ENCODE assay signal across 9 cellular contexts in genomic region chr9:68560131-68560844, GRCh38. TPM values are rescaled to one million over a fixed set of nuclear protein-coding genes. Genes with fewer than 3 reads are reported as not detected.
DNase-seq lines count a peak whose midpoint lies in the region; ATAC-seq and TF ChIP-seq lines count a peak whose summit lies in the region.
"Had no signal": no experiment of that assay in that cellular context is flagged by ENCODE, and none has a peak within 500 bp of the region (broad histone marks: within the 10 kb centered on the region; RNA-seq: fewer than 3 reads in every experiment).

No MANE protein-coding gene starts in this region.

- H2AFZ ChIP-seq in GM23248: no peak overlapping the region

- H3K27ac ChIP-seq in GM23248 (no peak overlapping the region), SJCRH30 (no peak overlapping the region)

- 27 to 31% methylated on average over 13 to 14 of the region's 14 CpGs for WGBS in GM23248 (ENCODE audit: low coverage in 1 of 2, low lambda C conversion rate in 2 of 2, missing lambda C conversion rate in 2 of 2), 2 experiments

- H3F3A ChIP-seq in GM23248 (ENCODE audit: insufficient read depth): no peaks in the 10 kb centered on the region

- H3K79me2 ChIP-seq in GM23248 (ENCODE audit: insufficient read depth): no peaks in the 10 kb centered on the region

- no peaks in the 10 kb centered on the region for H3K4me1 ChIP-seq in GM23248 (ENCODE audit: insufficient read depth)
- H3K4me1 ChIP-seq in SJCRH30: peaks cover 11% of the 10 kb centered on the region; the same call in 1 of the 2 replicates

- peak; percentile 63 for DNase-seq in CD1c-positive myeloid dendritic cell (ENCODE audit: extremely low spot score)
- peak; percentile 8 for DNase-seq in GM23248
- DNase-seq in SJCRH30: peak; percentile 68 to 86
- peak; percentile 54 for DNase-seq in astrocyte of the spinal cord (ENCODE audit: low read depth, low spot score)
- peak; percentile 83 for DNase-seq in iPS-NIHi7 (ENCODE audit: extremely low spot score)
- peak; percentile 53 to 66 for DNase-seq in stimulated activated CD4-positive, alpha-beta T cell treated with anti-CD3 and anti-CD28 coated beads, Interleukin-2, amount 100 ng/mL, for 24 hours
- DNase-seq in DMS79 (lab: John Stamatoyannopoulos, UW): no peak

- H3K4me2 ChIP-seq in GM23248 (ENCODE audit: unreplicated experiment): no peak overlapping the region

- no peak overlapping the region for H3K9ac ChIP-seq in GM23248

- peak; percentile 31 for TF ChIP-seq CTCF in astrocyte of the spinal cord (IDR thresholded peaks at IDR 0.05; ENCODE audit: low read depth, low read length)

- no peaks in the 10 kb centered on the region for H3K27me3 ChIP-seq in GM23248 (replicated peaks; ENCODE audit: insufficient read depth)
- H3K27me3 ChIP-seq in SJCRH30: no peaks in the 10 kb centered on the region

- H3K36me3 ChIP-seq in GM23248 (ENCODE audit: low read depth): no peaks in the 10 kb centered on the region
- H3K36me3 ChIP-seq in SJCRH30: no peaks in the 10 kb centered on the region

- H3K4me3 ChIP-seq in GM23248 (no peak overlapping the region), SJCRH30 (no peak overlapping the region), astrocyte of the spinal cord (ENCODE audit: low read depth, low read length) (no peak overlapping the region)

- H3K9me2 ChIP-seq in GM23248 (ENCODE audit: insufficient read depth): no peaks in the 10 kb centered on the region

- H4K20me1 ChIP-seq in GM23248 (ENCODE audit: insufficient read depth): no peaks in the 10 kb centered on the region

- in situ Hi-C loops in GM23248 (cut with MboI): no loop called here
- in situ Hi-C loops in astrocyte of the spinal cord (cut with HindIII; ENCODE audit: low sequenced_read_pairs): no loop called here

- H3K9me3 ChIP-seq in GM23248 (ENCODE audit: low read depth): no peaks in the 10 kb centered on the region
- H3K9me3 ChIP-seq in SJCRH30 (replicated peaks): no peaks in the 10 kb centered on the region

- ATAC-seq in HG03095 (IDR thresholded peaks at IDR 0.05; ENCODE audit: unreplicated experiment): no peak

RNA-seq across cellular contexts. Expression of gene TMEM252, which starts 19.6 kb away (rescaled TPM):
- total RNA-seq in GM23248 (2014; rRNA removed; shearing (Covaris generic)): not detected in 2 replicates
- not detected in 2 replicates for polyA plus RNA-seq in GM23248 (2016; fragmentation: Nextera tagmentation; extraction: Ambion mirVana)
- total RNA-seq in SJCRH30 (2014; rRNA removed; shearing (Covaris generic)): 1.5 and 2.1 TPM in 2 replicates
- total RNA-seq: mononuclear cell had no signal
